ENCODE assay signal across 10 cellular contexts in the genomic region with DNA sequence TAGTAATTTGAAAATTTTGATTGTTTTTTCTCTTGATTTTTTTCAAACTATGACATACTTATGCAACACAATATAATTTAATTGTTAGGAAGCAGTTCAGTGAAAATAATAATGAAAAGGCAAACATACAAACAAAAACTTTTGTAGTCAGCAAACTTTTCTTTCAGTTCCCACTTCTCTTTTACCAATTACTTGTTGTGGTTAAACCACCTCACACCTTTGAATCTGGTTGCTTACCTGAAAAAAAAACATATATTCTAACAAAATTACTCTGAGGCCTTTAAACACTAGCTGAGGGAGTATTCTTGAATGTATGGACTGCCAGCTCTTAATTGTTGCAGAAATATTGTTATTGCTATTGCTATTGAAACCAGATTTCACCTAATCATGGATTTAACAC.
"Had no signal": no experiment of that assay in that cellular context is flagged by ENCODE, and none has a peak within 500 bp of the region (broad histone marks: within the 10 kb centered on the region; RNA-seq: fewer than 3 reads in every experiment).

No MANE protein-coding gene starts in this region.

- H3K27ac ChIP-seq: GM23248, HL-60 had no signal

- DNase-seq: GM23248, GOT3, H7, HFFc6, KBM-7 had no signal

- H3K4me3 Mint-ChIP-seq: HFFc6, IgD-negative memory B cell had no signal

- H3K4me1 ChIP-seq: HAP-1 had no signal

- H3K4me3 ChIP-seq: GM23248, HAP-1 had no signal

- H2AFZ ChIP-seq: GM23248 had no signal

- H3K27me3 Mint-ChIP-seq: IgD-negative memory B cell had no signal

- H3K36me3 ChIP-seq: HAP-1 had no signal

- H3K9ac ChIP-seq: GM23248 had no signal

- ATAC-seq: HCT116, HepG2 had no signal

- H3K4me1 Mint-ChIP-seq: IgD-negative memory B cell had no signal

- H3K27ac Mint-ChIP-seq: HFFc6, IgD-negative memory B cell had no signal

- H3K9me3 Mint-ChIP-seq: HFFc6 had no signal

- H3K9me3 ChIP-seq: HAP-1 had no signal

- H3K36me3 Mint-ChIP-seq: IgD-negative memory B cell had no signal
